Comparison of ENCODE assay signal across 1 cellular context in the genomic region with DNA sequence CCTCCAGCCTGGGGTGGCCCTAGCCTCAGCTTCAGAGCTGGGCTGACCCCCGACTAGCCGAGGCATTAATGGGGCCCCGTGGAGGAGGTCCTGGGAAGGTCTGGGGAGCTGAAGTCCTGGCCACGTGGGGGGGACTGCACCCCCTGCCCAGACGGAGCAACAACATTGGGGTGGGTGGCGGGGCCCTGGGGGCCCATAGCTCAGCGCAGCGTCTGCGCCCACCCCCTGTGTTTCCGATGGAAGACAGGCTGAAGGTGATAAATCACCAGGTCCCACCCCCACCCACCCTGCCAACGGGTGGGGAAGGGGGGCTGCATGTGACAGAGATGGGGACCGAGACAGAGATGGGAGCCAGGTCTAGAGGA.
A peak's percentile ranks its signal among the peaks of the same experiment; 100 is the strongest.
TF ChIP-seq lines count a peak whose summit lies in the region.

No MANE protein-coding gene starts in this region.

TF ChIP-seq in HepG2, 621 proteins besides CTCF, POLR2A, EP300 and RAD21:
- TF ChIP-seq, protein P1, sequence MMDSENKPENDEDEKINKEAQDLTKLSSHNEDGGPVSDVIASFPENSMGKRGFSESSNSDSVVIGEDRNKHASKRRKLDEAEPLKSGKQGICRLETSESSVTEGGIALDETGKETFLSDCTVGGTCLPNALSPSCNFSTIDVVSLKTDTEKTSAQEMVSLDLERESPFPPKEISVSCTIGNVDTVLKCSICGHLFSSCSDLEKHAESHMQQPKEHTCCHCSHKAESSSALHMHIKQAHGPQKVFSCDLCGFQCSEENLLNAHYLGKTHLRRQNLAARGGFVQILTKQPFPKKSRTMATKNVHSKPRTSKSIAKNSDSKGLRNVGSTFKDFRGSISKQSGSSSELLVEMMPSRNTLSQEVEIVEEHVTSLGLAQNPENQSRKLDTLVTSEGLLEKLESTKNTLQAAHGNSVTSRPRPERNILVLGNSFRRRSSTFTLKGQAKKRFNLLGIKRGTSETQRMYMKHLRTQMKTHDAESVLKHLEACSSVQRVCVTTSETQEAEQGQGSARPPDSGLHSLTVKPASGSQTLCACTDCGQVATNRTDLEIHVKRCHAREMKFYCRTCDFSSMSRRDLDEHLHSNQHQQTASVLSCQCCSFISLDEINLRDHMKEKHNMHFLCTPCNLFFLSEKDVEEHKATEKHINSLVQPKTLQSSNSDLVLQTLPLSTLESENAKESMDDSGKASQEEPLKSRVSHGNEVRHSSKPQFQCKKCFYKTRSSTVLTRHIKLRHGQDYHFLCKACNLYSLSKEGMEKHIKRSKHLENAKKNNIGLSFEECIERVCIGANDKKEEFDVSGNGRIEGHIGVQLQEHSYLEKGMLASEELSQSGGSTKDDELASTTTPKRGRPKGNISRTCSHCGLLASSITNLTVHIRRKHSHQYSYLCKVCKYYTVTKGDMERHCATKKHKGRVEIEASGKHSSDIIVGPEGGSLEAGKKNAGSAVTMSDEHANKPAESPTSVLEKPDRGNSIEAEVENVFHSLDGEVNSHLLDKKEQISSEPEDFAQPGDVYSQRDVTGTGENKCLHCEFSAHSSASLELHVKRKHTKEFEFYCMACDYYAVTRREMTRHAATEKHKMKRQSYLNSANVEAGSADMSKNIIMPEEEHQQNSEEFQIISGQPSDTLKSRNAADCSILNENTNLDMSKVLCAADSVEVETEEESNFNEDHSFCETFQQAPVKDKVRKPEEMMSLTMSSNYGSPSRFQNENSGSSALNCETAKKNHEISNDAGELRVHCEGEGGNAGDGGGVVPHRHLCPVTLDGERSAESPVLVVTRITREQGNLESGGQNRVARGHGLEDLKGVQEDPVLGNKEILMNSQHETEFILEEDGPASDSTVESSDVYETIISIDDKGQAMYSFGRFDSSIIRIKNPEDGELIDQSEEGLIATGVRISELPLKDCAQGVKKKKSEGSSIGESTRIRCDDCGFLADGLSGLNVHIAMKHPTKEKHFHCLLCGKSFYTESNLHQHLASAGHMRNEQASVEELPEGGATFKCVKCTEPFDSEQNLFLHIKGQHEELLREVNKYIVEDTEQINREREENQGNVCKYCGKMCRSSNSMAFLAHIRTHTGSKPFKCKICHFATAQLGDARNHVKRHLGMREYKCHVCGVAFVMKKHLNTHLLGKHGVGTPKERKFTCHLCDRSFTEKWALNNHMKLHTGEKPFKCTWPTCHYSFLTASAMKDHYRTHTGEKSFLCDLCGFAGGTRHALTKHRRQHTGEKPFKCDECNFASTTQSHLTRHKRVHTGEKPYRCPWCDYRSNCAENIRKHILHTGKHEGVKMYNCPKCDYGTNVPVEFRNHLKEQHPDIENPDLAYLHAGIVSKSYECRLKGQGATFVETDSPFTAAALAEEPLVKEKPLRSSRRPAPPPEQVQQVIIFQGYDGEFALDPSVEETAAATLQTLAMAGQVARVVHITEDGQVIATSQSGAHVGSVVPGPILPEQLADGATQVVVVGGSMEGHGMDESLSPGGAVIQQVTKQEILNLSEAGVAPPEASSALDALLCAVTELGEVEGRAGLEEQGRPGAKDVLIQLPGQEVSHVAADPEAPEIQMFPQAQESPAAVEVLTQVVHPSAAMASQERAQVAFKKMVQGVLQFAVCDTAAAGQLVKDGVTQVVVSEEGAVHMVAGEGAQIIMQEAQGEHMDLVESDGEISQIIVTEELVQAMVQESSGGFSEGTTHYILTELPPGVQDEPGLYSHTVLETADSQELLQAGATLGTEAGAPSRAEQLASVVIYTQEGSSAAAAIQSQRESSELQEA (CRISPR knock-in tag; IDR thresholded peaks at IDR 0.05; ENCODE audit: not compliant biosample characterization), result peak; percentile 3
- no peak for TF ChIP-seq ZNF619 (CRISPR knock-in tag; IDR thresholded peaks at IDR 0.05)
- TF ChIP-seq, protein P2, sequence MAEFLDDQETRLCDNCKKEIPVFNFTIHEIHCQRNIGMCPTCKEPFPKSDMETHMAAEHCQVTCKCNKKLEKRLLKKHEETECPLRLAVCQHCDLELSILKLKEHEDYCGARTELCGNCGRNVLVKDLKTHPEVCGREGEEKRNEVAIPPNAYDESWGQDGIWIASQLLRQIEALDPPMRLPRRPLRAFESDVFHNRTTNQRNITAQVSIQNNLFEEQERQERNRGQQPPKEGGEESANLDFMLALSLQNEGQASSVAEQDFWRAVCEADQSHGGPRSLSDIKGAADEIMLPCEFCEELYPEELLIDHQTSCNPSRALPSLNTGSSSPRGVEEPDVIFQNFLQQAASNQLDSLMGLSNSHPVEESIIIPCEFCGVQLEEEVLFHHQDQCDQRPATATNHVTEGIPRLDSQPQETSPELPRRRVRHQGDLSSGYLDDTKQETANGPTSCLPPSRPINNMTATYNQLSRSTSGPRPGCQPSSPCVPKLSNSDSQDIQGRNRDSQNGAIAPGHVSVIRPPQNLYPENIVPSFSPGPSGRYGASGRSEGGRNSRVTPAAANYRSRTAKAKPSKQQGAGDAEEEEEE (CRISPR knock-in tag; IDR thresholded peaks at IDR 0.05; ENCODE audit: borderline replicate concordance), result no peak
